Comparison of ENCODE assay signal across 8 cellular contexts in genomic region chr10:18211862-18212261, GRCh38.
"Had no signal": no experiment of that assay in that cellular context is flagged by ENCODE, and none has a peak within 500 bp of the region (broad histone marks: within the 10 kb centered on the region; RNA-seq: fewer than 3 reads in every experiment).

No MANE protein-coding gene starts in this region.

- DNase-seq: GM23248, GOT3, H7, HFFc6 had no signal

- ATAC-seq: HCT116, HepG2 had no signal

- H3K27ac ChIP-seq: GM23248, HL-60 had no signal

- FAIRE-seq: HepG2 had no signal

- H3K9me3 ChIP-seq: HAP-1 had no signal

- H3K36me3 ChIP-seq: HAP-1 had no signal

- H3K4me3 ChIP-seq: GM23248, HAP-1 had no signal
